Comparison of ENCODE assay signal across 1 cellular context in genomic region chr12:94621662-94622359, GRCh38.
A peak's percentile ranks its signal among the peaks of the same experiment; 100 is the strongest.
TF ChIP-seq lines count a peak whose summit lies in the region.

No MANE protein-coding gene starts in this region.

TF ChIP-seq in HEK293, 187 proteins besides CTCF, POLR2A, EP300 and RAD21 (continued from another document):
- TF ChIP-seq, protein P1, sequence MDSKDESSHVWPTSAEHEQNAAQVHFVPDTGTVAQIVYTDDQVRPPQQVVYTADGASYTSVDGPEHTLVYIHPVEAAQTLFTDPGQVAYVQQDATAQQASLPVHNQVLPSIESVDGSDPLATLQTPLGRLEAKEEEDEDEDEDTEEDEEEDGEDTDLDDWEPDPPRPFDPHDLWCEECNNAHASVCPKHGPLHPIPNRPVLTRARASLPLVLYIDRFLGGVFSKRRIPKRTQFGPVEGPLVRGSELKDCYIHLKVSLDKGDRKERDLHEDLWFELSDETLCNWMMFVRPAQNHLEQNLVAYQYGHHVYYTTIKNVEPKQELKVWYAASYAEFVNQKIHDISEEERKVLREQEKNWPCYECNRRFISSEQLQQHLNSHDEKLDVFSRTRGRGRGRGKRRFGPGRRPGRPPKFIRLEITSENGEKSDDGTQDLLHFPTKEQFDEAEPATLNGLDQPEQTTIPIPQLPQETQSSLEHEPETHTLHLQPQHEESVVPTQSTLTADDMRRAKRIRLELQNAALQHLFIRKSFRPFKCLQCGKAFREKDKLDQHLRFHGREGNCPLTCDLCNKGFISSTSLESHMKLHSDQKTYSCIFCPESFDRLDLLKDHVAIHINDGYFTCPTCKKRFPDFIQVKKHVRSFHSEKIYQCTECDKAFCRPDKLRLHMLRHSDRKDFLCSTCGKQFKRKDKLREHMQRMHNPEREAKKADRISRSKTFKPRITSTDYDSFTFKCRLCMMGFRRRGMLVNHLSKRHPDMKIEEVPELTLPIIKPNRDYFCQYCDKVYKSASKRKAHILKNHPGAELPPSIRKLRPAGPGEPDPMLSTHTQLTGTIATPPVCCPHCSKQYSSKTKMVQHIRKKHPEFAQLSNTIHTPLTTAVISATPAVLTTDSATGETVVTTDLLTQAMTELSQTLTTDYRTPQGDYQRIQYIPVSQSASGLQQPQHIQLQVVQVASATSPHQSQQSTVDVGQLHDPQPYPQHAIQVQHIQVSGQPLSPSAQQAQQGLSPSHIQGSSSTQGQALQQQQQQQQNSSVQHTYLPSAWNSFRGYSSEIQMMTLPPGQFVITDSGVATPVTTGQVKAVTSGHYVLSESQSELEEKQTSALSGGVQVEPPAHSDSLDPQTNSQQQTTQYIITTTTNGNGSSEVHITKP (tag by site-specific recombination; IDR thresholded peaks at IDR 0.05), result peak; percentile 68
- TF ChIP-seq ZBTB17 (tag by site-specific recombination; IDR thresholded peaks at IDR 0.05) (peak; percentile 31; the same call in 1 of the 2 replicates), ZNF394 (tag by site-specific recombination; IDR thresholded peaks at IDR 0.05; ENCODE audit: borderline replicate concordance) (no peak), PRDM6 (tag by site-specific recombination; IDR thresholded peaks at IDR 0.05) (0 out of 2 replicates have a peak, but pooled peaks have one; percentile 6), TCF7L2 (IDR thresholded peaks at IDR 0.05; ENCODE audit: borderline replicate concordance, low read depth, low read length) (no peak), ZNF664 (tag by site-specific recombination; IDR thresholded peaks at IDR 0.05) (no peak)
TF ChIP-seq in HEK293: peak in this region for 3.
